ENCODE assay signal across 23 cellular contexts in genomic region chr19:45010306-45010705, GRCh38. TPM values are rescaled to one million over a fixed set of nuclear protein-coding genes. Genes with fewer than 3 reads are reported as not detected.
A peak's percentile ranks its signal among the peaks of the same experiment; 100 is the strongest.
DNase-seq lines count a peak whose midpoint lies in the region; ATAC-seq, FAIRE-seq and TF ChIP-seq lines count a peak whose summit lies in the region.
"Had no signal": no experiment of that assay in that cellular context is flagged by ENCODE, and none has a peak within 500 bp of the region (broad histone marks: within the 10 kb centered on the region; RNA-seq: fewer than 3 reads in every experiment).

No MANE protein-coding gene starts in this region.

- H3K4me1 ChIP-seq in OCI-LY7 (ENCODE audit: insufficient read depth, low read length, poor library complexity, severe bottlenecking) (peaks cover 73% of the 10 kb centered on the region), K562 (replicated peaks in 1 of 2; ENCODE audit: control insufficient read depth in 2 of 2, insufficient read depth in 2 of 2, low read length in 2 of 2) (peaks cover 12 to 16% of the 10 kb centered on the region in 2 experiments)
- H3K4me1 ChIP-seq: left ventricle myocardium inferior had no signal

- WGBS in K562 (ENCODE audit: insufficient coverage, low coverage, missing lambda C conversion rate): 2% methylated on average over 5 of the region's 6 CpGs

- H3K4me2 ChIP-seq in OCI-LY7 (ENCODE audit: low read length) (peak overlapping the region; percentile 54; the same call in 1 of the 2 replicates), K562 (ENCODE audit: insufficient read depth, low read length) (peak overlapping the region; percentile 63)
- H3K4me2 ChIP-seq: smooth muscle cell had no signal

- H3K36me3 ChIP-seq in OCI-LY7 (ENCODE audit: insufficient read depth, low read length) (peaks cover 79% of the 10 kb centered on the region), K562 (ENCODE audit: control insufficient read depth, insufficient read depth, low read length) (no peaks in the 10 kb centered on the region)

- H3K9me3 ChIP-seq in OCI-LY7 (ENCODE audit: low read length) (no peaks in the 10 kb centered on the region), K562 (replicated peaks; ENCODE audit: control insufficient read depth, insufficient read depth, low read depth, low read length) (no peaks in the 10 kb centered on the region)
- H3K9me3 ChIP-seq: left ventricle myocardium inferior had no signal

- H3K4me1 Mint-ChIP-seq in stimulated activated effector memory CD8-positive, alpha-beta T cell treated with anti-CD3 and anti-CD28 coated beads, Interleukin-12 subunit alpha, Interleukin-12 subunit beta, amount 100 ng/mL, for 72 hours: peaks cover 22% of the 10 kb centered on the region

- H3K27ac ChIP-seq in OCI-LY7 (ENCODE audit: low read depth, low read length, poor library complexity, severe bottlenecking): peak overlapping the region; percentile 86
- peak overlapping the region; percentile 70; the same call in 2 of the 3 replicates for H3K27ac ChIP-seq in K562 (ENCODE audit: extremely low read depth, low read depth, low read length)
- H3K27ac ChIP-seq: dorsolateral prefrontal cortex, left ventricle myocardium inferior had no signal

- H3K79me2 ChIP-seq in OCI-LY7 (ENCODE audit: insufficient read depth, low read depth, low read length): peaks cover 14% of the 10 kb centered on the region; the same call in 1 of the 2 replicates
- no peaks in the 10 kb centered on the region for H3K79me2 ChIP-seq in K562 (ENCODE audit: control insufficient read depth, insufficient read depth, low read length)

- no peak for DNase-seq in activated naive CD4-positive, alpha-beta T cell treated with anti-CD3 and anti-CD28 coated beads, Interleukin-2, amount 50 U/mL, for 72 hours (ENCODE audit: low spot score in 2 of 2)
- no peak for DNase-seq in activated naive CD4-positive, alpha-beta T cell (lab: John Stamatoyannopoulos, UW)
- DNase-seq in OCI-LY7 (ENCODE audit: low spot score): no peak
- DNase-seq in K562 (ENCODE audit: extremely low read depth in 1 of 4, low spot score in 3 of 4): peak in 2 of 4 experiments; percentile 72 to 74
- DNase-seq in stimulated activated effector memory CD8-positive, alpha-beta T cell treated with anti-CD3 and anti-CD28 coated beads, Interleukin-12 subunit alpha, Interleukin-12 subunit beta, amount 100 ng/mL, for 72 hours (ENCODE audit: low spot score in 2 of 2): no peak
- no peak for DNase-seq in putamen (ENCODE audit: low spot score)
- no peak for DNase-seq in A172 (ENCODE audit: low spot score)
- DNase-seq: activated CD4-positive, alpha-beta memory T cell treated with anti-CD3 and anti-CD28 coated beads for 36 hours; activated CD8-positive, alpha-beta memory T cell treated with anti-CD3 and anti-CD28 coated beads, Interleukin-2, amount 50 U/mL, for 4 hours; Calu3; central memory CD4-positive, alpha-beta T cell; DND-41; dorsolateral prefrontal cortex; H9; islet precursor cell; left ventricle myocardium inferior; NCI-H2029; NCI-H226; stimulated activated CD4-positive, alpha-beta T cell treated with anti-CD3 and anti-CD28 coated beads, Interleukin-1b, Interleukin-23, amount 100 ng/mL, for 48 hours; T1000 had no signal

- no peak overlapping the region for H3K4me3 Mint-ChIP-seq in stimulated activated effector memory CD8-positive, alpha-beta T cell treated with anti-CD3 and anti-CD28 coated beads, Interleukin-12 subunit alpha, Interleukin-12 subunit beta, amount 100 ng/mL, for 72 hours
- H3K4me3 Mint-ChIP-seq: activated CD4-positive, alpha-beta memory T cell treated with anti-CD3 and anti-CD28 coated beads for 36 hours; H9; type B pancreatic cell had no signal

- no peak for TF ChIP-seq CTCF in OCI-LY7 (conservative IDR thresholded peaks at IDR 0.05; ENCODE audit: low read length)
- no peak for TF ChIP-seq CTCF in K562 (IDR thresholded peaks at IDR 0.05 in 2 of 3, conservative IDR thresholded peaks at IDR 0.05 in 1 of 3; ENCODE audit: insufficient read depth in 2 of 3, low read depth in 1 of 3, low read length in 3 of 3)

- FAIRE-seq in K562 (lab: Jason Lieb, UNC): peak; percentile 79

- POLR2A ChIA-PET in OCI-LY7 (lab: Charles Lee) (interaction anchor here (0.6 kb wide), 1 partner anchor 68 kb away, joined by 3 read pairs; no protein-coding TSS in a partner anchor), K562 (lab: Yijun Ruan, JAX) (interaction anchor here (0.6 to 1.4 kb wide), 6 partner anchors 8 to 394 kb away, joined by 3 read pairs; partner anchors contain the start of gene CLASRP)

- H3K4me3 ChIP-seq in OCI-LY7 (ENCODE audit: low read depth, low read length, poor library complexity, severe bottlenecking) (no peak overlapping the region), K562 (no peak overlapping the region)
- H3K4me3 ChIP-seq: dorsolateral prefrontal cortex, left ventricle myocardium inferior, smooth muscle cell had no signal

- BruUV-seq in OCI-LY7 (replicated peaks; lab: Mats Ljungman, UMichigan) (no TSS peak), K562 (replicated peaks; lab: Mats Ljungman, UMichigan) (no TSS peak)

- peak overlapping the region; percentile 53 to 83 for H3K27ac Mint-ChIP-seq in activated naive CD4-positive, alpha-beta T cell treated with anti-CD3 and anti-CD28 coated beads, Interleukin-2, amount 50 U/mL, for 72 hours
- peak overlapping the region; percentile 56 for H3K27ac Mint-ChIP-seq in stimulated activated effector memory CD8-positive, alpha-beta T cell treated with anti-CD3 and anti-CD28 coated beads, Interleukin-12 subunit alpha, Interleukin-12 subunit beta, amount 100 ng/mL, for 72 hours
- H3K27ac Mint-ChIP-seq: type B pancreatic cell had no signal

- TF ChIP-seq RAD21 in K562 (CRISPR knock-in tag; conservative IDR thresholded peaks at IDR 0.05 in 1 of 2, IDR thresholded peaks at IDR 0.05 in 1 of 2): 0 out of 4 replicates have a peak, but pooled peaks of 1 of the 2 experiments have one; percentile 5

- peaks cover 0 to 11% of the 10 kb centered on the region in 2 donors for H3K36me3 Mint-ChIP-seq in activated naive CD4-positive, alpha-beta T cell treated with anti-CD3 and anti-CD28 coated beads, Interleukin-2, amount 50 U/mL, for 72 hours
- peaks cover 99% of the 10 kb centered on the region for H3K36me3 Mint-ChIP-seq in stimulated activated effector memory CD8-positive, alpha-beta T cell treated with anti-CD3 and anti-CD28 coated beads, Interleukin-12 subunit alpha, Interleukin-12 subunit beta, amount 100 ng/mL, for 72 hours
- H3K36me3 Mint-ChIP-seq: type B pancreatic cell had no signal

- H2AFZ ChIP-seq in OCI-LY7 (ENCODE audit: low read length): no peak overlapping the region
- peak overlapping the region; percentile 88 for H2AFZ ChIP-seq in K562 (ENCODE audit: low read depth, low read length)

- no peaks in the 10 kb centered on the region for H3K9me2 ChIP-seq in OCI-LY7 (ENCODE audit: insufficient read depth, low read length)

- 0 out of 4 replicates have a peak overlapping the region, but pooled peaks of 1 of the 2 experiments have one; percentile 43 for H3K9ac ChIP-seq in K562 (ENCODE audit: insufficient read depth in 1 of 2, low read depth in 2 of 2, low read length in 2 of 2)

- no peak for TF ChIP-seq EP300 in K562 (IDR thresholded peaks at IDR 0.05; ENCODE audit: low read length)

- no peak for TF ChIP-seq POLR2A in K562 (conservative IDR thresholded peaks at IDR 0.05)

- intact Hi-C loops in OCI-LY7 (cut with micrococcal nuclease; ENCODE audit: unreplicated experiment): no loop called here
- intact Hi-C loops in K562 (cut with micrococcal nuclease): loop anchor here (10.0 kb wide), 2 partner anchors 234 to 324 kb away; partner anchors contain the start of gene EXOC3L2

- H4K20me1 ChIP-seq in OCI-LY7 (ENCODE audit: insufficient read depth, low read length) (no peaks in the 10 kb centered on the region), K562 (replicated peaks; ENCODE audit: control insufficient read depth, insufficient read depth, low read length) (no peaks in the 10 kb centered on the region)

- no peaks in the 10 kb centered on the region for H3K27me3 ChIP-seq in K562 (ENCODE audit: control insufficient read depth in 2 of 2, insufficient read depth in 2 of 2, low read length in 2 of 2)
- H3K27me3 ChIP-seq: dorsolateral prefrontal cortex had no signal

- CTCF ChIA-PET in OCI-LY7 (lab: Charles Lee; ENCODE audit: unreplicated experiment) (interaction anchor here (1.5 kb wide), 1 partner anchor 37 kb away, joined by 4 read pairs; no protein-coding TSS in a partner anchor), K562 (lab: Yijun Ruan, JAX; ENCODE audit: low intra/inter-chr PET ratio) (no interaction called here)

- H3K9me1 ChIP-seq in K562 (ENCODE audit: control insufficient read depth, insufficient read depth, low read length): no peaks in the 10 kb centered on the region

- ATAC-seq in activated naive CD4-positive, alpha-beta T cell treated with anti-CD3 and anti-CD28 coated beads, Interleukin-2, amount 50 U/mL, for 72 hours: no peak
- ATAC-seq in K562 (peak; percentile 84), GM19452 (IDR thresholded peaks at IDR 0.05; ENCODE audit: unreplicated experiment) (no peak)
- ATAC-seq in stimulated activated effector memory CD8-positive, alpha-beta T cell treated with anti-CD3 and anti-CD28 coated beads, Interleukin-12 subunit alpha, Interleukin-12 subunit beta, amount 100 ng/mL, for 72 hours: no peak

- in situ Hi-C loops in K562 (cut with MboI): no loop called here

- H3K9me3 Mint-ChIP-seq in activated naive CD4-positive, alpha-beta T cell treated with anti-CD3 and anti-CD28 coated beads, Interleukin-2, amount 50 U/mL, for 72 hours: no peaks in the 10 kb centered on the region
- no peaks in the 10 kb centered on the region for H3K9me3 Mint-ChIP-seq in stimulated activated effector memory CD8-positive, alpha-beta T cell treated with anti-CD3 and anti-CD28 coated beads, Interleukin-12 subunit alpha, Interleukin-12 subunit beta, amount 100 ng/mL, for 72 hours
- H3K9me3 Mint-ChIP-seq: activated CD4-positive, alpha-beta memory T cell treated with anti-CD3 and anti-CD28 coated beads for 36 hours; H9; type B pancreatic cell had no signal

RNA-seq across cellular contexts. Expression of gene RELB, which starts 9.0 kb away (rescaled TPM):
- 10 to 100 TPM; 31.7 to 56.5 TPM for total RNA-seq in activated naive CD4-positive, alpha-beta T cell treated with anti-CD3 and anti-CD28 coated beads, Interleukin-2, amount 50 U/mL, for 72 hours
- 36.4 and 36.9 TPM in 2 replicates for total RNA-seq in OCI-LY7 (2014; rRNA removed; shearing (Covaris generic))
- total RNA-seq in OCI-LY7 (2022) (51.1 and 61.7 TPM in 2 replicates), K562 (2014; rRNA removed) (0.24 and 0.95 TPM in 2 replicates), K562 (2014; rRNA removed; fragmentation: Illumina TruSeq; extraction: Trizol) (0.15 and 0.29 TPM in 2 replicates), K562 (2015; rRNA removed; fragmentation: Illumina TruSeq; extraction: Trizol) (0.08 and 0.18 TPM in 2 replicates), K562 (2021) (0.89 and 1.1 TPM in 2 replicates)
- 1.5 TPM in 1 of 2 replicates, not detected in the other for total RNA-seq in K562 (2011; cell fraction: chromatin; rRNA removed; ENCODE audit: low replicate concordance)
- 0.67 and 0.92 TPM in 2 replicates for total RNA-seq in K562 (2011; cell fraction: nucleolus; rRNA removed)
- 0.88 and 1.2 TPM in 2 replicates for total RNA-seq in K562 (2011; cell fraction: nucleoplasm; rRNA removed)
- polyA plus RNA-seq in K562 (2011; rRNA removed) (0.24 and 0.35 TPM in 2 replicates), K562 (2014; fragmentation: Illumina TruSeq; extraction: Trizol) (0.17 and 0.28 TPM in 2 replicates), K562 (2014; fragmentation: Nextera tagmentation; extraction: Ambion mirVana) (not detected), K562 (2014; rRNA removed) (1.1 and 2.1 TPM in 2 replicates)
- 0.25 and 1.1 TPM in 2 replicates for polyA plus RNA-seq in K562 (2011; cell fraction: cytosol; rRNA removed)
- polyA plus RNA-seq in K562 (2011; cell fraction: nucleus; rRNA removed): 0.41 and 0.68 TPM in 2 replicates
- 1.1 and 3.7 TPM in 2 replicates for polyA plus RNA-seq in K562 (2012)
- polyA minus RNA-seq in K562 (2011; rRNA and poly(A)+ RNA removed): 0.24 and 0.35 TPM in 2 replicates
- polyA minus RNA-seq in K562 (2011; cell fraction: cytosol; rRNA and poly(A)+ RNA removed): 0.57 and 1.4 TPM in 2 replicates
- polyA minus RNA-seq in K562 (2011; cell fraction: nucleus; rRNA and poly(A)+ RNA removed): 0.11 and 0.54 TPM in 2 replicates
- total RNA-seq in A172 (2014; rRNA removed; shearing (Covaris generic)): 6.0 and 9.3 TPM in 2 replicates

RNA-seq across cellular contexts. Expression of gene CLASRP, which starts 28.5 kb away (rescaled TPM):
- 100 to 1,000 TPM; 115 to 133 TPM for total RNA-seq in activated naive CD4-positive, alpha-beta T cell treated with anti-CD3 and anti-CD28 coated beads, Interleukin-2, amount 50 U/mL, for 72 hours
- 142 and 152 TPM in 2 replicates for total RNA-seq in OCI-LY7 (2014; rRNA removed; shearing (Covaris generic))
- total RNA-seq in OCI-LY7 (2022) (166 and 181 TPM in 2 replicates), K562 (2014; rRNA removed) (56.7 and 74.5 TPM in 2 replicates), K562 (2014; rRNA removed; fragmentation: Illumina TruSeq; extraction: Trizol) (31.1 and 34.6 TPM in 2 replicates), K562 (2015; rRNA removed; fragmentation: Illumina TruSeq; extraction: Trizol) (46.4 and 46.7 TPM in 2 replicates), K562 (2021) (81.6 and 86.3 TPM in 2 replicates)
- total RNA-seq in K562 (2011; cell fraction: chromatin; rRNA removed; ENCODE audit: low replicate concordance): 297 and 460 TPM in 2 replicates
- total RNA-seq in K562 (2011; cell fraction: nucleolus; rRNA removed): 224 and 226 TPM in 2 replicates
- total RNA-seq in K562 (2011; cell fraction: nucleoplasm; rRNA removed): 233 and 263 TPM in 2 replicates
- polyA plus RNA-seq in K562 (2011; rRNA removed) (34.4 and 55.3 TPM in 2 replicates), K562 (2014; fragmentation: Illumina TruSeq; extraction: Trizol) (44.0 and 45.2 TPM in 2 replicates), K562 (2014; fragmentation: Nextera tagmentation; extraction: Ambion mirVana) (1 to 10 TPM in 1 of 2 experiments, under 1 TPM in 1; 0.94 to 1.2 TPM), K562 (2014; rRNA removed) (72.2 and 80.0 TPM in 2 replicates)
- 18.3 and 19.8 TPM in 2 replicates for polyA plus RNA-seq in K562 (2011; cell fraction: cytosol; rRNA removed)
- polyA plus RNA-seq in K562 (2011; cell fraction: nucleus; rRNA removed): 277 and 310 TPM in 2 replicates
- polyA plus RNA-seq in K562 (2012): 71.3 and 94.7 TPM in 2 replicates
- 25.8 and 29.7 TPM in 2 replicates for polyA minus RNA-seq in K562 (2011; rRNA and poly(A)+ RNA removed)
- polyA minus RNA-seq in K562 (2011; cell fraction: cytosol; rRNA and poly(A)+ RNA removed): 18.8 and 19.3 TPM in 2 replicates
- 39.9 and 51.1 TPM in 2 replicates for polyA minus RNA-seq in K562 (2011; cell fraction: nucleus; rRNA and poly(A)+ RNA removed)
- total RNA-seq in A172 (2014; rRNA removed; shearing (Covaris generic)): 29.9 and 42.5 TPM in 2 replicates

RNA-seq across cellular contexts. Expression of gene CLPTM1, which starts 55.1 kb away (rescaled TPM):
- 10 to 100 TPM; 54.0 to 58.5 TPM for total RNA-seq in activated naive CD4-positive, alpha-beta T cell treated with anti-CD3 and anti-CD28 coated beads, Interleukin-2, amount 50 U/mL, for 72 hours
- total RNA-seq in OCI-LY7 (2014; rRNA removed; shearing (Covaris generic)): 32.2 and 34.0 TPM in 2 replicates
- total RNA-seq in OCI-LY7 (2022) (70.3 and 86.3 TPM in 2 replicates), K562 (2014; rRNA removed) (27.5 and 61.8 TPM in 2 replicates), K562 (2014; rRNA removed; fragmentation: Illumina TruSeq; extraction: Trizol) (10.1 and 10.6 TPM in 2 replicates), K562 (2015; rRNA removed; fragmentation: Illumina TruSeq; extraction: Trizol) (21.8 and 24.7 TPM in 2 replicates), K562 (2021) (90.2 and 96.0 TPM in 2 replicates)
- 74.9 and 232 TPM in 2 replicates for total RNA-seq in K562 (2011; cell fraction: chromatin; rRNA removed; ENCODE audit: low replicate concordance)
- total RNA-seq in K562 (2011; cell fraction: nucleolus; rRNA removed): 163 and 196 TPM in 2 replicates
- 143 TPM in 2 replicates for total RNA-seq in K562 (2011; cell fraction: nucleoplasm; rRNA removed)
- polyA plus RNA-seq in K562 (2011; rRNA removed) (28.8 and 53.6 TPM in 2 replicates), K562 (2014; fragmentation: Illumina TruSeq; extraction: Trizol) (80.9 and 88.2 TPM in 2 replicates), K562 (2014; fragmentation: Nextera tagmentation; extraction: Ambion mirVana) (1 to 10 TPM in 1 of 2 experiments, under 1 TPM in 1; 0.37 to 2.4 TPM), K562 (2014; rRNA removed) (42.1 and 44.3 TPM in 2 replicates)
- polyA plus RNA-seq in K562 (2011; cell fraction: cytosol; rRNA removed): 46.7 and 81.9 TPM in 2 replicates
- polyA plus RNA-seq in K562 (2011; cell fraction: nucleus; rRNA removed): 82.4 and 135 TPM in 2 replicates
- 51.6 and 56.8 TPM in 2 replicates for polyA plus RNA-seq in K562 (2012)
- polyA minus RNA-seq in K562 (2011; rRNA and poly(A)+ RNA removed): 26.0 and 33.3 TPM in 2 replicates
- polyA minus RNA-seq in K562 (2011; cell fraction: cytosol; rRNA and poly(A)+ RNA removed): 27.2 and 40.1 TPM in 2 replicates
- 32.2 and 33.1 TPM in 2 replicates for polyA minus RNA-seq in K562 (2011; cell fraction: nucleus; rRNA and poly(A)+ RNA removed)
- 23.3 and 28.1 TPM in 2 replicates for total RNA-seq in A172 (2014; rRNA removed; shearing (Covaris generic))
